Comparison of ENCODE assay signal across 20 cellular contexts in genomic region chr4:48403779-48404178, GRCh38.
DNase-seq lines count a peak whose midpoint lies in the region; ATAC-seq, FAIRE-seq and TF ChIP-seq lines count a peak whose summit lies in the region.
"Had no signal": no experiment of that assay in that cellular context is flagged by ENCODE, and none has a peak within 500 bp of the region (broad histone marks: within the 10 kb centered on the region; RNA-seq: fewer than 3 reads in every experiment).

No MANE protein-coding gene starts in this region.

- ATAC-seq in HepG2 = no peak
- ATAC-seq in right lobe of liver = no peak
- ATAC-seq: A549 had no signal

- no peak overlapping the region for H3K4me2 ChIP-seq in HepG2 (ENCODE audit: low read depth, low read length)
- H3K4me2 ChIP-seq: A549, KMS-11, PC-9 had no signal

- H3K79me2 ChIP-seq in HepG2 (ENCODE audit: insufficient read depth, low read length) = no peaks in the 10 kb centered on the region

- H3K4me1 ChIP-seq in HepG2 (ENCODE audit: insufficient read depth, low read length) (peaks cover 13% of the 10 kb centered on the region), right lobe of liver (no peaks in the 10 kb centered on the region)
- H3K4me1 ChIP-seq: A549 had no signal

- TF ChIP-seq CTCF in HepG2 (CRISPR knock-in tag; IDR thresholded peaks at IDR 0.05) (no peak), right lobe of liver (IDR thresholded peaks at IDR 0.05) (no peak), fibroblast of mammary gland (conservative IDR thresholded peaks at IDR 0.05; ENCODE audit: control insufficient read depth, insufficient read depth, low read depth, low read length) (no peak)

- no peak for TF ChIP-seq RAD21 in HepG2 (CRISPR knock-in tag; IDR thresholded peaks at IDR 0.05)

- intact Hi-C loops in HepG2 (cut with micrococcal nuclease; ENCODE audit: unreplicated experiment) (no loop called here), right lobe of liver (cut with DNase I) (no loop called here)

- no peaks in the 10 kb centered on the region for H4K20me1 ChIP-seq in HepG2 (ENCODE audit: insufficient read depth, low read length)

- WGBS in HepG2 (ENCODE audit: low lambda C conversion rate) = 96% methylated on average over 2 of the region's 9 CpGs
- WGBS in right lobe of liver (ENCODE audit: insufficient coverage, low coverage, low lambda C conversion rate, missing lambda C conversion rate) = no CpG with 5 or more reads among the region's 9 CpGs

- TF ChIP-seq POLR2A in HepG2 (IDR thresholded peaks at IDR 0.05; ENCODE audit: insufficient read depth in 1 of 2, low read depth in 2 of 2, low read length in 2 of 2) (no peak), right lobe of liver (IDR thresholded peaks at IDR 0.05) (no peak)

- H3K9me3 ChIP-seq in HepG2 (ENCODE audit: low read length) (no peaks in the 10 kb centered on the region), right lobe of liver (no peaks in the 10 kb centered on the region)
- H3K9me3 ChIP-seq: A549 had no signal

- no peak for DNase-seq in HepG2 (ENCODE audit: low spot score)
- DNase-seq in right lobe of liver = no peak
- peak; percentile 34 for DNase-seq in MV-4-11 (lab: John Stamatoyannopoulos, UW)
- DNase-seq in fibroblast of mammary gland (ENCODE audit: low read depth) = peak; percentile 8
- no peak for DNase-seq in NCI-H345 (lab: John Stamatoyannopoulos, UW)
- DNase-seq in HK-2 (ENCODE audit: unreplicated experiment) = no peak
- no peak for DNase-seq in retina
- DNase-seq: C1 segment of cervical spinal cord; CD8-positive, alpha-beta memory T cell; DMS53; GM23248; HCEC 1CT; NCI-H1105 treated with DMSO at 0.1 percent for 48 hours; NCI-H1694 treated with DMSO at 0.1 percent for 48 hours; NCI-H2227 treated with DMSO at 0.1 percent for 48 hours; PC-9 had no signal

- no peak for FAIRE-seq in HepG2 (lab: Jason Lieb, UNC)
- FAIRE-seq: A549, GM12891, GM18507 had no signal

- H3K27ac ChIP-seq in HepG2 (ENCODE audit: extremely low read length, insufficient read depth, low read length) (no peak overlapping the region), right lobe of liver (no peak overlapping the region)
- H3K27ac ChIP-seq: A549, GM23248, KMS-11, PC-9 had no signal

- H3K36me3 ChIP-seq in HepG2 (replicated peaks in 1 of 2; ENCODE audit: control insufficient read depth in 1 of 2, insufficient read depth in 2 of 2, low read length in 2 of 2) (peaks cover 0 to 3% of the 10 kb centered on the region in 2 experiments; a peak in 1 of 5 replicates), right lobe of liver (no peaks in the 10 kb centered on the region)

- POLR2A ChIA-PET in HepG2 (lab: Yijun Ruan, JAX) = no interaction called here

- CTCF ChIA-PET in HepG2 (lab: Yijun Ruan, JAX; ENCODE audit: low intra/inter-chr PET ratio, low total read pairs) = no interaction called here

- no peak overlapping the region for H2AFZ ChIP-seq in HepG2 (ENCODE audit: low read length)
- H2AFZ ChIP-seq: GM23248, PC-9 had no signal

- H3K27me3 ChIP-seq in HepG2 (ENCODE audit: control insufficient read depth in 1 of 2, insufficient read depth in 2 of 2, low read length in 2 of 2) = no peaks in the 10 kb centered on the region
- no peaks in the 10 kb centered on the region for H3K27me3 ChIP-seq in right lobe of liver

- in situ Hi-C loops in HepG2 (cut with HindIII; ENCODE audit: extremely low pct_ligation_motif_present, low pct_unique_long_range_greater_than_20kb) = no loop called here

- TF ChIP-seq EP300 in HepG2 (IDR thresholded peaks at IDR 0.05; ENCODE audit: low read depth in 2 of 2, low read length in 2 of 2) (no peak), HepG2 (CRISPR knock-in tag; IDR thresholded peaks at IDR 0.05; ENCODE audit: borderline replicate concordance) (no peak)

- no peak overlapping the region for H3K4me3 ChIP-seq in HepG2 (replicated peaks in 1 of 3; ENCODE audit: insufficient read depth in 1 of 3, low read depth in 2 of 3, low read length in 3 of 3)
- H3K4me3 ChIP-seq in right lobe of liver = no peak overlapping the region
- H3K4me3 ChIP-seq in fibroblast of mammary gland (ENCODE audit: control insufficient read depth, low read depth, low read length) = no peak overlapping the region
- H3K4me3 ChIP-seq: A549, GM23248, PC-9 had no signal

- H3K9ac ChIP-seq in HepG2 (ENCODE audit: insufficient read depth, low read depth, low read length) = no peak overlapping the region
- H3K9ac ChIP-seq: GM23248, KMS-11 had no signal

- no TSS peak for BruUV-seq in HepG2 (replicated peaks; lab: Mats Ljungman, UMichigan)

TF ChIP-seq in HepG2, 621 proteins besides CTCF, POLR2A, EP300 and RAD21:
- TF ChIP-seq CEBPB (IDR thresholded peaks at IDR 0.05; ENCODE audit: borderline replicate concordance, low read depth, low read length) = peak; percentile 68; the same call in 1 of the 2 replicates
- no peak for TF ChIP-seq ZNF414 (CRISPR knock-in tag; IDR thresholded peaks at IDR 0.05)

Comparison
In these comparisons a context has a peak if more than half of its experiments do, and no peak if none do; other contexts are left out.
1. DNase-seq: peak in MV-4-11 (single experiment) and fibroblast of mammary gland (single experiment); none in HepG2 (single experiment), right lobe of liver (0 of 3), NCI-H345 (single experiment), HK-2 (single experiment) and retina (single experiment).